24 cellular contexts compared by ENCODE assay signal in the genomic region with DNA sequence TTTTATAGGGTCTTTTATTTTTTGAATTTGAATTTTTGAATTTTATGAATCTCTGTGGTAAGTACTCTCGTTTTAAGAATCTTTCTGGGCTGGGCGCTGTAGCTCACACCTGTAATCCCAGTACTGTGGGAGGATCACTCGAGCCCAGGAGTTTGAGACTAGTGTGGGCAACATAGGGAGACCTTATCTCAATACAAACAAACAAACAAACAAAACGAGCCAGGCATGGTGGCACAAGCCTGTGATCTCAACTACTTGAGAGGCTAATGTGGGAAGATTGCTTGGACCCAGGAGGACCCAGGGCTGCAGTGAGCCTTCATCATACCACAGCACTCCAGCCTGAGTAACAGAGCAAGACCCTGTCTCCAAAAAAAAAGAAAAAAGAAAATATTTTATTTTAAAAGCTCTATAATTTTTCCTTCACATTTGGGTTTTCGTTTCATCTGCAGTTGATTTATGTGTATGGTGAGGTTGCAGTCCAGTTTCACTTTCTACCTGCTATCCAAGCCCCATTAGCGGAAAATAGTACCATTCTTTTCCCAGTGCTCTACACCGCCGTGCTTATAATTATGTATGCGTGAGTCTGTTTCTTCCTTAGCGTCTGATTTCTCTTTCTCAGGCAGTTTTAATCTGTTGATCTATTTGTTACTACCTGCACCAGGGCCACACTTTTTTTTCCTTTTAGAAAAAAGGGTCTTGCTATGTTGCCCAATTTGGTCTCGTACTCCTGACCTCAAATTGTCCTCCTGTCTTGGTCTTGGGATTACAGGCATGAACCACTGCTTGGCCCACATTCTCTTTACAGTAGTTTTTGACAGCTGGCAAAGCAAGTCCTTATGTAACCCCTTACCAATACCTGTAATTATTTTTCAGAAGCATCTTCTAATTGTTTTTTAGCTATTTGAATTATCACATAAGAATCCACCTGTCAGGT. TPM values are rescaled to one million over a fixed set of nuclear protein-coding genes. Genes with fewer than 3 reads are reported as not detected.
DNase-seq lines count a peak whose midpoint lies in the region; ATAC-seq and TF ChIP-seq lines count a peak whose summit lies in the region.
"Had no signal": no experiment of that assay in that cellular context is flagged by ENCODE, and none has a peak within 500 bp of the region (broad histone marks: within the 10 kb centered on the region; RNA-seq: fewer than 3 reads in every experiment).

No MANE protein-coding gene starts in this region.

- H3K4me1 ChIP-seq in H9 (ENCODE audit: insufficient read depth, low read length) (no peaks in the 10 kb centered on the region; the same call in 1 of the 2 replicates), trophoblast cell (ENCODE audit: control insufficient read depth in 1 of 2, insufficient read depth in 2 of 2, low read length in 2 of 2) (peaks cover 0 to 4% of the 10 kb centered on the region in 2 experiments)

- no peak overlapping the region for H3K9ac ChIP-seq in H9 (ENCODE audit: extremely low read depth, insufficient read length, low read length)
- H3K9ac ChIP-seq in trophoblast cell (ENCODE audit: low read length), result no peak overlapping the region

- peaks cover 57% of the 10 kb centered on the region for H3K4me1 Mint-ChIP-seq in activated naive CD4-positive, alpha-beta T cell treated with anti-CD3 and anti-CD28 coated beads, Interleukin-2, amount 50 U/mL, for 24 hours
- H3K4me1 Mint-ChIP-seq in H9, result peaks cover 61 to 72% of the 10 kb centered on the region in 2 experiments
- peaks cover 43% of the 10 kb centered on the region for H3K4me1 Mint-ChIP-seq in dendritic cell treated with granulocyte-macrophage colony-stimulating factor and Interleukin-4, amounts not matched to agents 40 ng/mL and 50 ng/mL, for 4 days (ENCODE audit: low read depth)

- no peak overlapping the region for H3K27ac Mint-ChIP-seq in activated naive CD4-positive, alpha-beta T cell treated with anti-CD3 and anti-CD28 coated beads, Interleukin-2, amount 50 U/mL, for 24 hours
- H3K27ac Mint-ChIP-seq in H9, result peak overlapping the region in 2 of 3 experiments; percentile 37 to 88; a peak in 4 of 7 replicates
- H3K27ac Mint-ChIP-seq in dendritic cell treated with granulocyte-macrophage colony-stimulating factor and Interleukin-4, amounts not matched to agents 40 ng/mL and 50 ng/mL, for 4 days, result peak overlapping the region; percentile 25

- H3K79me1 ChIP-seq in H9 (ENCODE audit: insufficient read depth, low read depth, low read length, poor library complexity, severe bottlenecking) (no peaks in the 10 kb centered on the region), trophoblast cell (ENCODE audit: low read length) (no peaks in the 10 kb centered on the region)

- H2BK120ac ChIP-seq in H9 (ENCODE audit: low read depth, low read length, poor library complexity, severe bottlenecking), result no peak overlapping the region
- H2BK120ac ChIP-seq in trophoblast cell (ENCODE audit: insufficient read depth, low read length, poor library complexity), result no peak overlapping the region

- no peak for ATAC-seq in GM19324 (IDR thresholded peaks at IDR 0.05; ENCODE audit: low FRiP score, unreplicated experiment)
- no peak for ATAC-seq in GM21529 (IDR thresholded peaks at IDR 0.05; ENCODE audit: unreplicated experiment)
- ATAC-seq: activated naive CD4-positive, alpha-beta T cell treated with anti-CD3 and anti-CD28 coated beads, Interleukin-2, amount 50 U/mL, for 72 hours; HCT116; heart left ventricle; left lobe of liver; mucosa of descending colon had no signal

- H2BK5ac ChIP-seq in H9 (ENCODE audit: insufficient read length, low read length), result no peak overlapping the region
- H2BK5ac ChIP-seq in trophoblast cell (ENCODE audit: low read depth, low read length, poor library complexity), result no peak overlapping the region

- H3K9me3 ChIP-seq in H9 (ENCODE audit: control insufficient read depth, low read depth, low read length), result no peaks in the 10 kb centered on the region
- H3K9me3 ChIP-seq in trophoblast cell (ENCODE audit: insufficient read depth, low read depth, low read length), result no peaks in the 10 kb centered on the region
- H3K9me3 ChIP-seq: colonic mucosa, mucosa of descending colon, upper lobe of left lung had no signal

- H3K14ac ChIP-seq in H9 (ENCODE audit: insufficient read depth, low read length) (no peak overlapping the region), trophoblast cell (ENCODE audit: low read length) (no peak overlapping the region)

- intact Hi-C loops in dendritic cell treated with granulocyte-macrophage colony-stimulating factor and Interleukin-4, amounts not matched to agents 40 ng/mL and 50 ng/mL, for 4 days (cut with micrococcal nuclease), result no loop called here

- no peak for TF ChIP-seq CTCF in H9 (conservative IDR thresholded peaks at IDR 0.05)

- H4K8ac ChIP-seq in H9 (replicated peaks; ENCODE audit: insufficient read length, low read depth, low read length), result no peak overlapping the region
- no peak overlapping the region for H4K8ac ChIP-seq in trophoblast cell (ENCODE audit: low read depth, low read length)

- no peak overlapping the region for H3K56ac ChIP-seq in H9 (ENCODE audit: insufficient read length, low read depth, low read length)

- H4K20me1 ChIP-seq in H9 (ENCODE audit: control insufficient read depth, insufficient read depth, insufficient read length), result no peaks in the 10 kb centered on the region

- H3K27ac ChIP-seq in H9 (ENCODE audit: insufficient read length, low read depth, low read length) (no peak overlapping the region), trophoblast cell (ENCODE audit: low read depth, low read length) (no peak overlapping the region)
- H3K27ac ChIP-seq: brain microvascular endothelial cell, colonic mucosa, heart left ventricle, upper lobe of left lung had no signal

- H3K27me3 Mint-ChIP-seq in activated naive CD4-positive, alpha-beta T cell treated with anti-CD3 and anti-CD28 coated beads, Interleukin-2, amount 50 U/mL, for 24 hours, result no peaks in the 10 kb centered on the region
- H3K27me3 Mint-ChIP-seq in H9 (ENCODE audit: low read depth), result no peaks in the 10 kb centered on the region
- no peaks in the 10 kb centered on the region for H3K27me3 Mint-ChIP-seq in dendritic cell treated with granulocyte-macrophage colony-stimulating factor and Interleukin-4, amounts not matched to agents 40 ng/mL and 50 ng/mL, for 4 days

- no peak overlapping the region for H3K23ac ChIP-seq in H9 (ENCODE audit: insufficient read length, low read depth, low read length)
- H3K23ac ChIP-seq in trophoblast cell (ENCODE audit: low read length), result no peak overlapping the region

- H2AFZ ChIP-seq in H9 (ENCODE audit: low read length) (no peak overlapping the region), trophoblast cell (ENCODE audit: insufficient read depth, low read length, poor library complexity) (no peak overlapping the region)

- peaks cover 13% of the 10 kb centered on the region for H3K36me3 Mint-ChIP-seq in activated naive CD4-positive, alpha-beta T cell treated with anti-CD3 and anti-CD28 coated beads, Interleukin-2, amount 50 U/mL, for 24 hours
- peaks cover 21 to 54% (median 51%) of the 10 kb centered on the region in 3 experiments for H3K36me3 Mint-ChIP-seq in H9 (ENCODE audit: insufficient read depth in 1 of 3, low read depth in 3 of 3)
- no peaks in the 10 kb centered on the region for H3K36me3 Mint-ChIP-seq in dendritic cell treated with granulocyte-macrophage colony-stimulating factor and Interleukin-4, amounts not matched to agents 40 ng/mL and 50 ng/mL, for 4 days (ENCODE audit: low read depth)

- no peaks in the 10 kb centered on the region for H3K27me3 ChIP-seq in H9 (ENCODE audit: insufficient read depth, low read length)
- H3K27me3 ChIP-seq in trophoblast cell (ENCODE audit: insufficient read depth, low read length), result no peaks in the 10 kb centered on the region
- H3K27me3 ChIP-seq: brain microvascular endothelial cell, colonic mucosa, heart left ventricle, upper lobe of left lung had no signal

- no peaks in the 10 kb centered on the region for H3K23me2 ChIP-seq in H9 (ENCODE audit: insufficient read length, low read depth, low read length, poor library complexity, severe bottlenecking)

- H3K4me3 ChIP-seq in trophoblast cell (ENCODE audit: low read depth, low read length), result no peak overlapping the region
- H3K4me3 ChIP-seq: colonic mucosa, heart left ventricle, mucosa of descending colon, smooth muscle cell, upper lobe of left lung had no signal

- no CpG with 5 or more reads among the region's 11 CpGs for WGBS in H9 (ENCODE audit: extremely low coverage, insufficient read length, low lambda C conversion rate)
- WGBS in trophoblast cell (ENCODE audit: extremely low coverage, insufficient coverage, insufficient read length), result no CpG with 5 or more reads among the region's 11 CpGs

- H4K12ac ChIP-seq in trophoblast cell (ENCODE audit: low read depth, low read length), result no peak overlapping the region

- H2AK5ac ChIP-seq in H9 (ENCODE audit: insufficient read length, low read length), result no peak overlapping the region
- no peak overlapping the region for H2AK5ac ChIP-seq in trophoblast cell (ENCODE audit: low read length)

- H3K4me2 ChIP-seq in H9 (ENCODE audit: insufficient read depth, insufficient read length, low read length) (no peak overlapping the region), trophoblast cell (ENCODE audit: low read length) (no peak overlapping the region)
- H3K4me2 ChIP-seq: smooth muscle cell had no signal

- no peak overlapping the region for H2BK20ac ChIP-seq in H9 (ENCODE audit: low read depth, low read length, poor library complexity, severe bottlenecking)

- H4K91ac ChIP-seq in H9 (ENCODE audit: insufficient read length, low read depth, low read length) (no peak overlapping the region), trophoblast cell (ENCODE audit: low read depth, low read length) (no peak overlapping the region)

- H4K5ac ChIP-seq in H9 (ENCODE audit: insufficient read length, low read depth, low read length), result no peak overlapping the region

- peak overlapping the region; percentile 57 for H3K4me3 Mint-ChIP-seq in activated naive CD4-positive, alpha-beta T cell treated with anti-CD3 and anti-CD28 coated beads, Interleukin-2, amount 50 U/mL, for 24 hours
- no peak overlapping the region for H3K4me3 Mint-ChIP-seq in H9
- no peak overlapping the region for H3K4me3 Mint-ChIP-seq in dendritic cell treated with granulocyte-macrophage colony-stimulating factor and Interleukin-4, amounts not matched to agents 40 ng/mL and 50 ng/mL, for 4 days

- H3K9me3 Mint-ChIP-seq in activated naive CD4-positive, alpha-beta T cell treated with anti-CD3 and anti-CD28 coated beads, Interleukin-2, amount 50 U/mL, for 24 hours, result no peaks in the 10 kb centered on the region
- H3K9me3 Mint-ChIP-seq in H9, result peaks cover 4 to 8% of the 10 kb centered on the region in 2 experiments; a peak in 3 of 5 replicates
- no peaks in the 10 kb centered on the region for H3K9me3 Mint-ChIP-seq in dendritic cell treated with granulocyte-macrophage colony-stimulating factor and Interleukin-4, amounts not matched to agents 40 ng/mL and 50 ng/mL, for 4 days

- peaks cover 0 to 2% of the 10 kb centered on the region in 2 experiments for H3K36me3 ChIP-seq in trophoblast cell (ENCODE audit: control insufficient read depth in 1 of 2, insufficient read depth in 2 of 2, low read length in 2 of 2)
- H3K36me3 ChIP-seq: brain microvascular endothelial cell, colonic mucosa, heart left ventricle, upper lobe of left lung had no signal

- H2BK15ac ChIP-seq in H9 (ENCODE audit: low read depth, low read length), result no peak overlapping the region

- no peak overlapping the region for H3T11ph ChIP-seq in H9 (ENCODE audit: low read length)

- H2BK12ac ChIP-seq in H9 (ENCODE audit: insufficient read length, low read depth, low read length) (no peak overlapping the region), trophoblast cell (ENCODE audit: low read length) (no peak overlapping the region)

- H3K4ac ChIP-seq in H9 (ENCODE audit: low read depth, low read length) (no peak overlapping the region), trophoblast cell (ENCODE audit: low read depth, low read length) (peak overlapping the region; percentile 78)

- H3K18ac ChIP-seq in H9 (ENCODE audit: insufficient read length, low read depth, low read length) (no peak overlapping the region), trophoblast cell (ENCODE audit: low read length) (no peak overlapping the region)

- no peak for DNase-seq in activated naive CD4-positive, alpha-beta T cell treated with anti-CD3 and anti-CD28 coated beads, Interleukin-2, amount 50 U/mL, for 16 hours
- DNase-seq in H9 (no peak), trophoblast cell (no peak)
- no peak for DNase-seq in activated effector memory CD4-positive, alpha-beta T cell treated with anti-CD3 and anti-CD28 coated beads, Interleukin-2, amount 50 U/mL, for 16 hours
- DNase-seq: brain microvascular endothelial cell; Caco-2; colonic mucosa; DND-41; heart left ventricle; Kasumi-1; mucosa of descending colon; NCI-H1048; NCI-H2081 treated with DMSO at 0.1 percent for 48 hours; stimulated activated CD4-positive, alpha-beta T cell treated with anti-CD3 and anti-CD28 coated beads, Interleukin-4, amount 100 ng/mL, for 1 hour; T1000; upper lobe of left lung had no signal

- peaks cover 74% of the 10 kb centered on the region for H3K79me2 ChIP-seq in H9 (ENCODE audit: insufficient read depth, low read length)
- peaks cover 15% of the 10 kb centered on the region for H3K79me2 ChIP-seq in trophoblast cell (ENCODE audit: control insufficient read depth, insufficient read depth, low read length, poor library complexity)

RNA-seq across cellular contexts. Expression of a gene that starts 21.7 kb away (rescaled TPM):
- 255 and 260 TPM in 2 replicates for total RNA-seq in H9 (2021)
- 111 and 117 TPM in 2 replicates for polyA plus RNA-seq in trophoblast cell (2013)
